Comparison of ENCODE assay signal across 1 cellular context in the genomic region with DNA sequence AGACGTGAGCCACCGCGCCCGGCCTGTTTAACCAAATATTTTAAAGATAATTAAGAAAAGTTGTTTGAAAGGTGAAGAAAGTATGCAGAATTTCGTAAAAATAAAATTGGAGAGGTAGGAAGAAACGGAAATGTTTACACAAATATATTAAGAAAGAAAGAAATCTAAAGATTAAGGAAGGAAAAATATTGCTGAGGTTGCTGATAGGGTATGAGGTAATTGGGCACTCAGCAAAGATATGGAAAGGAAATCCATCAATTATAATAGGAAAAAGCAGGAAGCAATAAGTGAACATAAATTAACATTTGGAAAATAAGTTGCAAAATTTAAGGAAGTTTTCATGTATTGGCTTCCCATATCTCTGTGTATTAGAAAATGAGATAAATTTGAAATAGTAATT.
TF ChIP-seq lines count a peak whose summit lies in the region.

No MANE protein-coding gene starts in this region.

TF ChIP-seq in HepG2, 621 proteins besides CTCF, POLR2A, EP300 and RAD21 (continued from another document):
- TF ChIP-seq, protein P1, sequence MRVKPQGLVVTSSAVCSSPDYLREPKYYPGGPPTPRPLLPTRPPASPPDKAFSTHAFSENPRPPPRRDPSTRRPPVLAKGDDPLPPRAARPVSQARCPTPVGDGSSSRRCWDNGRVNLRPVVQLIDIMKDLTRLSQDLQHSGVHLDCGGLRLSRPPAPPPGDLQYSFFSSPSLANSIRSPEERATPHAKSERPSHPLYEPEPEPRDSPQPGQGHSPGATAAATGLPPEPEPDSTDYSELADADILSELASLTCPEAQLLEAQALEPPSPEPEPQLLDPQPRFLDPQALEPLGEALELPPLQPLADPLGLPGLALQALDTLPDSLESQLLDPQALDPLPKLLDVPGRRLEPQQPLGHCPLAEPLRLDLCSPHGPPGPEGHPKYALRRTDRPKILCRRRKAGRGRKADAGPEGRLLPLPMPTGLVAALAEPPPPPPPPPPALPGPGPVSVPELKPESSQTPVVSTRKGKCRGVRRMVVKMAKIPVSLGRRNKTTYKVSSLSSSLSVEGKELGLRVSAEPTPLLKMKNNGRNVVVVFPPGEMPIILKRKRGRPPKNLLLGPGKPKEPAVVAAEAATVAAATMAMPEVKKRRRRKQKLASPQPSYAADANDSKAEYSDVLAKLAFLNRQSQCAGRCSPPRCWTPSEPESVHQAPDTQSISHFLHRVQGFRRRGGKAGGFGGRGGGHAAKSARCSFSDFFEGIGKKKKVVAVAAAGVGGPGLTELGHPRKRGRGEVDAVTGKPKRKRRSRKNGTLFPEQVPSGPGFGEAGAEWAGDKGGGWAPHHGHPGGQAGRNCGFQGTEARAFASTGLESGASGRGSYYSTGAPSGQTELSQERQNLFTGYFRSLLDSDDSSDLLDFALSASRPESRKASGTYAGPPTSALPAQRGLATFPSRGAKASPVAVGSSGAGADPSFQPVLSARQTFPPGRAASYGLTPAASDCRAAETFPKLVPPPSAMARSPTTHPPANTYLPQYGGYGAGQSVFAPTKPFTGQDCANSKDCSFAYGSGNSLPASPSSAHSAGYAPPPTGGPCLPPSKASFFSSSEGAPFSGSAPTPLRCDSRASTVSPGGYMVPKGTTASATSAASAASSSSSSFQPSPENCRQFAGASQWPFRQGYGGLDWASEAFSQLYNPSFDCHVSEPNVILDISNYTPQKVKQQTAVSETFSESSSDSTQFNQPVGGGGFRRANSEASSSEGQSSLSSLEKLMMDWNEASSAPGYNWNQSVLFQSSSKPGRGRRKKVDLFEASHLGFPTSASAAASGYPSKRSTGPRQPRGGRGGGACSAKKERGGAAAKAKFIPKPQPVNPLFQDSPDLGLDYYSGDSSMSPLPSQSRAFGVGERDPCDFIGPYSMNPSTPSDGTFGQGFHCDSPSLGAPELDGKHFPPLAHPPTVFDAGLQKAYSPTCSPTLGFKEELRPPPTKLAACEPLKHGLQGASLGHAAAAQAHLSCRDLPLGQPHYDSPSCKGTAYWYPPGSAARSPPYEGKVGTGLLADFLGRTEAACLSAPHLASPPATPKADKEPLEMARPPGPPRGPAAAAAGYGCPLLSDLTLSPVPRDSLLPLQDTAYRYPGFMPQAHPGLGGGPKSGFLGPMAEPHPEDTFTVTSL (CRISPR knock-in tag; IDR thresholded peaks at IDR 0.05; ENCODE audit: borderline replicate concordance): no peak
- no peak for TF ChIP-seq ZNF7 (CRISPR knock-in tag; IDR thresholded peaks at IDR 0.05)
TF ChIP-seq in HepG2: peak in this region for 2.
